In the genomic region with DNA sequence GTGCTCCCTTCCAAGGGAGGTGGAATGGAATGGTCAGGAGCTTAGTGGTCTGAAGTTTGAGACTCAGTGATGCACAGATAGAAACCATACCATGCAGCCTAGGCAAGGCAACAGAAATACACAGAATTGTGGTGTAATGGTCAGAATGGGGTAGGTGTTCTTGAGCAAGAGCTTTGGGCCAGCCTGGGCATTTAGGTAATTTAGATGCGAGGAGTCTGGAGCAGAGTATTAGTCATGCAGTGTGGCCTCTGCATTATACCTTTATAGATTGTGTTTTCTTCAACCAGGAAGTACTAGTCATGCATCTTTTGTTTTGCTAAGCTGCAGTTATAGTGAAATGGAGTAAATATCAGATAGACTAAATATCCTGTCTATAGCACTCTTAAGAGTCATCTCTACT, we compare ENCODE assay signal across 14 cellular contexts.
DNase-seq lines count a peak whose midpoint lies in the region; ATAC-seq, FAIRE-seq and TF ChIP-seq lines count a peak whose summit lies in the region.
"Had no signal": no experiment of that assay in that cellular context is flagged by ENCODE, and none has a peak within 500 bp of the region (broad histone marks: within the 10 kb centered on the region; RNA-seq: fewer than 3 reads in every experiment).

No MANE protein-coding gene starts in this region.

- ATAC-seq in pancreas (peak in 3 of 4 donors; percentile 8 to 41 (median 21)), gastrocnemius medialis (no peak)

- no peak for TF ChIP-seq EP300 in tibial nerve (IDR thresholded peaks at IDR 0.05)

- intact Hi-C loops in pancreas (cut with DNase I) (no loop called here), gastrocnemius medialis (cut with DNase I; ENCODE audit: low total_unique reads) (no loop called here)

- H3K4me3 ChIP-seq in epithelial cell of proximal tubule (ENCODE audit: low read depth, low read length) (no peak overlapping the region), pancreas (no peak overlapping the region), tibial nerve (no peak overlapping the region), gastrocnemius medialis (no peak overlapping the region)
- H3K4me3 ChIP-seq: SJCRH30 had no signal

- H3K9me3 ChIP-seq in pancreas (no peaks in the 10 kb centered on the region), tibial nerve (no peaks in the 10 kb centered on the region), gastrocnemius medialis (no peaks in the 10 kb centered on the region)
- H3K9me3 ChIP-seq: neutrophil, SJCRH30 had no signal

- DNase-seq in EH (ENCODE audit: low read depth) (peak; percentile 54), NOMO-1 treated with DMSO at 0.1 percent for 48 hours (lab: John Stamatoyannopoulos, UW; ENCODE audit: unreplicated experiment) (peak; percentile 52), epithelial cell of proximal tubule (ENCODE audit: low read depth) (peak; percentile 48), pancreas (no peak), tibial nerve (ENCODE audit: low spot score in 2 of 2) (no peak), SIG-M5 treated with dmso at 0.1 percent for 504 hours (lab: John Stamatoyannopoulos, UW; ENCODE audit: unreplicated experiment) (no peak), gastrocnemius medialis (no peak)
- DNase-seq in activated naive CD4-positive, alpha-beta T cell (lab: John Stamatoyannopoulos, UW) = no peak
- DNase-seq: activated CD4-positive, CD25-positive, alpha-beta regulatory T cell treated with anti-CD3 and anti-CD28 coated beads, Interleukin-2, amount 50 U/mL, for 72 hours; activated naive CD4-positive, alpha-beta T cell treated with anti-CD3 and anti-CD28 coated beads for 36 hours; effector CD8-positive, alpha-beta T cell; NCI-H2107; SJCRH30 had no signal

- 92 to 100% methylated on average over 1 of the region's 1 CpG for WGBS in pancreas, 2 donors
- WGBS in tibial nerve, 2 donors = 96% methylated on average over 1 of the region's 1 CpG

- H3K27me3 ChIP-seq in pancreas (no peaks in the 10 kb centered on the region), tibial nerve (no peaks in the 10 kb centered on the region), gastrocnemius medialis (no peaks in the 10 kb centered on the region)
- H3K27me3 ChIP-seq: neutrophil, SJCRH30 had no signal

- H3K36me3 ChIP-seq in pancreas (no peaks in the 10 kb centered on the region), tibial nerve (no peaks in the 10 kb centered on the region), gastrocnemius medialis (no peaks in the 10 kb centered on the region)
- H3K36me3 ChIP-seq: neutrophil, SJCRH30 had no signal

- no peak for FAIRE-seq in pancreas (lab: Jason Lieb, UNC)

- TF ChIP-seq CTCF in epithelial cell of proximal tubule (conservative IDR thresholded peaks at IDR 0.05; ENCODE audit: low read depth, low read length) (no peak), pancreas (IDR thresholded peaks at IDR 0.05) (no peak), tibial nerve (IDR thresholded peaks at IDR 0.05) (no peak), gastrocnemius medialis (IDR thresholded peaks at IDR 0.05 in 4 of 5, conservative IDR thresholded peaks at IDR 0.05 in 1 of 5) (no peak)

- no peak overlapping the region for H3K27ac ChIP-seq in pancreas
- H3K27ac ChIP-seq in tibial nerve = no peak overlapping the region
- no peak overlapping the region for H3K27ac ChIP-seq in gastrocnemius medialis
- H3K27ac ChIP-seq: neutrophil, SJCRH30 had no signal

- in situ Hi-C loops in gastrocnemius medialis (cut with MboI; ENCODE audit: low sequenced_read_pairs in 4 of 4) = no loop called here

- TF ChIP-seq POLR2A in tibial nerve (IDR thresholded peaks at IDR 0.05) = no peak
- TF ChIP-seq POLR2A in gastrocnemius medialis (IDR thresholded peaks at IDR 0.05) = no peak

- H3K4me1 ChIP-seq in pancreas (no peaks in the 10 kb centered on the region), tibial nerve (peaks cover 0 to 34% (median 2%) of the 10 kb centered on the region in 4 donors), gastrocnemius medialis (peaks cover 10 to 16% of the 10 kb centered on the region in 2 donors)
- H3K4me1 ChIP-seq: SJCRH30 had no signal

Comparison
In these comparisons a context has a peak if more than half of its experiments do, and no peak if none do; other contexts are left out.
1. DNase-seq: peak in EH (single experiment), NOMO-1 treated with DMSO at 0.1 percent for 48 hours (single experiment) and epithelial cell of proximal tubule (single experiment); none in pancreas (0 of 6), activated naive CD4-positive, alpha-beta T cell (0 of 4), tibial nerve (0 of 2), SIG-M5 treated with dmso at 0.1 percent for 504 hours (single experiment) and gastrocnemius medialis (0 of 2).
2. ATAC-seq: peak in pancreas (3 of 4); none in gastrocnemius medialis (0 of 2).